19 cellular contexts compared by ENCODE assay signal in the genomic region with DNA sequence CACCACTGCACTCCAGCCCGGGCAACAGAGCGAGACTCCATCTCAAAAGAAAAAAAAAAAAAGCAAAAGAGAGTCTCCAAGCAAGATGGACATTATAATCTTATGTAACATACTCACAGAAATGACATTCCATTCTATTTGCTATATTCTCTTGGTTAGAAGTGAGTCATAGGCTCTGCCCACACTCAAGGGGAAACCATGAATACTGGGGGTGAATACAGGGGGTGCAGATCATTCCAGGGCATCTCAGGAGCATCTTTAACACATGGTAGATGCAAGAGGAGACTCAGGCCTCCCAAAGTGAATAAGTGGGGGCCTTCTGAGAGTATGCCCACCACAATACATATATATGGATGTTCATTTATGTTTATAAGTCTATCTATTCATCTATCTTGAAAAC. TPM values are rescaled to one million over a fixed set of nuclear protein-coding genes. Genes with fewer than 3 reads are reported as not detected.
DNase-seq lines count a peak whose midpoint lies in the region; ATAC-seq and TF ChIP-seq lines count a peak whose summit lies in the region.
"Had no signal": no experiment of that assay in that cellular context is flagged by ENCODE, and none has a peak within 500 bp of the region (broad histone marks: within the 10 kb centered on the region; RNA-seq: fewer than 3 reads in every experiment).

No MANE protein-coding gene starts in this region.

- H3K36me3 ChIP-seq in PC-3 (ENCODE audit: low read depth, low read length) (no peaks in the 10 kb centered on the region), mammary epithelial cell (ENCODE audit: insufficient read depth, low read length) (no peaks in the 10 kb centered on the region), upper lobe of left lung (no peaks in the 10 kb centered on the region)
- H3K36me3 ChIP-seq: prostate gland, WERI-Rb-1 had no signal

- POLR2A ChIA-PET in PC-3 (lab: Charles Lee; ENCODE audit: unreplicated experiment): no interaction called here

- no peak for TF ChIP-seq EP300 in upper lobe of left lung (IDR thresholded peaks at IDR 0.05)

- peaks cover 10% of the 10 kb centered on the region for H3K4me1 Mint-ChIP-seq in T-helper 2 cell treated with Interferon-gamma antibody and Interleukin-4, amounts not matched to agents 5 μg/mL and 100 μg/mL, for 36 hours (ENCODE audit: low read depth)

- no peaks in the 10 kb centered on the region for H3K9me2 ChIP-seq in PC-3 (replicated peaks; ENCODE audit: low read length)

- CTCF ChIA-PET in PC-3 (lab: Charles Lee): no interaction called here
- CTCF ChIA-PET in mammary epithelial cell (lab: Charles Lee; ENCODE audit: low non-redundant PET): no interaction called here

- no peaks in the 10 kb centered on the region for H3K79me2 ChIP-seq in PC-3 (ENCODE audit: low read length)
- no peaks in the 10 kb centered on the region for H3K79me2 ChIP-seq in mammary epithelial cell (ENCODE audit: insufficient read depth, low read length)

- DNase-seq in ELR (ENCODE audit: low read depth) (peak; percentile 91), PC-3 (peak; percentile 66), mammary epithelial cell (peak; percentile 76), kidney tubule cell (ENCODE audit: low spot score) (peak; percentile 52), right cardiac atrium (no peak), upper lobe of left lung (no peak)
- DNase-seq in T-helper 2 cell treated with Interferon-gamma antibody and Interleukin-4, amounts not matched to agents 5 μg/mL and 100 μg/mL, for 36 hours (ENCODE audit: low spot score): no peak
- DNase-seq: activated CD8-positive, alpha-beta memory T cell treated with anti-CD3 and anti-CD28 coated beads for 24 hours; anterior cingulate cortex; dermis blood vessel endothelial cell; naive thymus-derived CD4-positive, alpha-beta T cell; NCI-H2029 treated with DMSO at 0.1 percent for 48 hours; NCI-H526 treated with DMSO at 0.1 percent for 48 hours; OCI-M1; substantia nigra; WERI-Rb-1 had no signal

- H3K4me1 ChIP-seq in PC-3 (ENCODE audit: insufficient read depth, low read length) (peaks cover 61% of the 10 kb centered on the region), mammary epithelial cell (ENCODE audit: insufficient read depth, low read length) (peaks cover 41% of the 10 kb centered on the region), right cardiac atrium (ENCODE audit: control insufficient read depth, insufficient read depth, low read length) (no peaks in the 10 kb centered on the region), upper lobe of left lung (no peaks in the 10 kb centered on the region)

- dilution Hi-C loops in mammary epithelial cell (cut with HindIII; ENCODE audit: low sequenced_read_pairs): loop anchor here (5.0 kb wide), 1 partner anchor 32 kb away; no protein-coding TSS in a partner anchor

- H3K4me3 ChIP-seq in PC-3 (ENCODE audit: low read length) (no peak overlapping the region), mammary epithelial cell (replicated peaks in 1 of 3; ENCODE audit: insufficient read depth in 1 of 3, low read depth in 2 of 3, low read length in 3 of 3) (no peak overlapping the region), right cardiac atrium (ENCODE audit: low read length) (no peak overlapping the region), upper lobe of left lung (no peak overlapping the region)
- H3K4me3 ChIP-seq: prostate gland had no signal

- H3K9me3 ChIP-seq in PC-3 (ENCODE audit: low read length) (no peaks in the 10 kb centered on the region), mammary epithelial cell (replicated peaks; ENCODE audit: insufficient read depth, low read length) (no peaks in the 10 kb centered on the region), right cardiac atrium (ENCODE audit: control insufficient read depth, low read length) (no peaks in the 10 kb centered on the region), upper lobe of left lung (no peaks in the 10 kb centered on the region)
- H3K9me3 ChIP-seq: prostate gland had no signal

- TF ChIP-seq CTCF in PC-3 (conservative IDR thresholded peaks at IDR 0.05; ENCODE audit: low read depth, low read length) (no peak), mammary epithelial cell (conservative IDR thresholded peaks at IDR 0.05 in 1 of 2, IDR thresholded peaks at IDR 0.05 in 1 of 2; ENCODE audit: extremely low read depth in 1 of 2, insufficient read depth in 1 of 2, low read depth in 1 of 2, low read length in 2 of 2) (no peak), upper lobe of left lung (IDR thresholded peaks at IDR 0.05) (no peak)

- H3K27me3 Mint-ChIP-seq in T-helper 2 cell treated with Interferon-gamma antibody and Interleukin-4, amounts not matched to agents 5 μg/mL and 100 μg/mL, for 36 hours (ENCODE audit: low read depth): peaks cover 5% of the 10 kb centered on the region

- H3K4me2 ChIP-seq in PC-3 (ENCODE audit: low read length) (peak overlapping the region; percentile 44), mammary epithelial cell (ENCODE audit: insufficient read depth, low read depth, low read length) (no peak overlapping the region)

- H4K20me1 ChIP-seq in PC-3 (ENCODE audit: low read length) (no peaks in the 10 kb centered on the region), mammary epithelial cell (ENCODE audit: insufficient read depth, low read length) (no peaks in the 10 kb centered on the region)

- H3K27ac Mint-ChIP-seq in T-helper 2 cell treated with Interferon-gamma antibody and Interleukin-4, amounts not matched to agents 5 μg/mL and 100 μg/mL, for 36 hours: no peak overlapping the region
- H3K27ac Mint-ChIP-seq: activated T-helper 2 cell treated with anti-CD3 and anti-CD28 coated beads, Interferon-gamma antibody, Interleukin-2, Interleukin-4, amounts not matched to agents 10 μg/mL and 5 μg/mL and 100 μg/mL, durations not matched to agents 14 hours and 24 hours and 36 hours; naive thymus-derived CD4-positive, alpha-beta T cell had no signal

- intact Hi-C loops in PC-3 (cut with micrococcal nuclease) (loop anchor here (10.0 kb wide), 1 partner anchor 335 kb away; no protein-coding TSS in a partner anchor), mammary epithelial cell (cut with micrococcal nuclease) (no loop called here), right cardiac atrium (cut with DNase I) (no loop called here)

- H3K27me3 ChIP-seq in PC-3 (ENCODE audit: low read length) (no peaks in the 10 kb centered on the region), mammary epithelial cell (ENCODE audit: insufficient read depth, low read length) (no peaks in the 10 kb centered on the region), right cardiac atrium (ENCODE audit: control insufficient read depth, insufficient read depth) (no peaks in the 10 kb centered on the region), upper lobe of left lung (no peaks in the 10 kb centered on the region)

- H2AFZ ChIP-seq in PC-3 (ENCODE audit: low read length) (no peak overlapping the region), mammary epithelial cell (ENCODE audit: low read depth, low read length) (no peak overlapping the region)

- H3K27ac ChIP-seq in PC-3 (ENCODE audit: low read length): 0 out of 2 replicates have a peak overlapping the region, but pooled peaks have one; percentile 8
- peak overlapping the region; percentile 49 for H3K27ac ChIP-seq in mammary epithelial cell (ENCODE audit: insufficient read depth, low read depth, low read length)
- no peak overlapping the region for H3K27ac ChIP-seq in right cardiac atrium (ENCODE audit: low read length)
- no peak overlapping the region for H3K27ac ChIP-seq in upper lobe of left lung
- H3K27ac ChIP-seq: prostate gland, WERI-Rb-1 had no signal

- peaks cover 6% of the 10 kb centered on the region for H3F3A ChIP-seq in PC-3 (ENCODE audit: low read length, unreplicated experiment)

- ATAC-seq in PC-3: peak; percentile 33
- ATAC-seq in GM18517 (IDR thresholded peaks at IDR 0.05; ENCODE audit: unreplicated experiment): no peak
- ATAC-seq in right cardiac atrium: no peak
- no peak for ATAC-seq in upper lobe of left lung (ENCODE audit: low FRiP score in 2 of 2)
- ATAC-seq: naive thymus-derived CD4-positive, alpha-beta T cell had no signal

- no peaks in the 10 kb centered on the region for H3K9me3 Mint-ChIP-seq in T-helper 2 cell treated with Interferon-gamma antibody and Interleukin-4, amounts not matched to agents 5 μg/mL and 100 μg/mL, for 36 hours
- H3K9me3 Mint-ChIP-seq: activated T-helper 2 cell treated with anti-CD3 and anti-CD28 coated beads, Interferon-gamma antibody, Interleukin-2, Interleukin-4, amounts not matched to agents 10 μg/mL and 5 μg/mL and 100 μg/mL, durations not matched to agents 14 hours and 24 hours and 36 hours; naive thymus-derived CD4-positive, alpha-beta T cell had no signal

- no peak overlapping the region for H3K9ac ChIP-seq in PC-3 (ENCODE audit: low read length)
- no peak overlapping the region for H3K9ac ChIP-seq in mammary epithelial cell (ENCODE audit: insufficient read depth, low read length)

- BruUV-seq in PC-3 (replicated peaks; lab: Mats Ljungman, UMichigan) (no TSS peak), mammary epithelial cell (replicated peaks; lab: Mats Ljungman, UMichigan) (no TSS peak)

- no CpG with 5 or more reads among the region's 2 CpGs for WGBS in mammary epithelial cell (ENCODE audit: low coverage, missing lambda C conversion rate)
- 97% methylated on average over 2 of the region's 2 CpGs for WGBS in right cardiac atrium
- 88 to 94% methylated on average over 2 of the region's 2 CpGs for WGBS in upper lobe of left lung, 2 donors

- TF ChIP-seq POLR2A in upper lobe of left lung (IDR thresholded peaks at IDR 0.05): no peak

- H3K4me3 Mint-ChIP-seq in T-helper 2 cell treated with Interferon-gamma antibody and Interleukin-4, amounts not matched to agents 5 μg/mL and 100 μg/mL, for 36 hours: no peak overlapping the region
- H3K4me3 Mint-ChIP-seq: naive thymus-derived CD4-positive, alpha-beta T cell had no signal

- no peaks in the 10 kb centered on the region for H3K36me3 Mint-ChIP-seq in T-helper 2 cell treated with Interferon-gamma antibody and Interleukin-4, amounts not matched to agents 5 μg/mL and 100 μg/mL, for 36 hours (ENCODE audit: low read depth)
- H3K36me3 Mint-ChIP-seq: naive thymus-derived CD4-positive, alpha-beta T cell had no signal

- in situ Hi-C loops in mammary epithelial cell (cut with MboI; ENCODE audit: low sequenced_read_pairs in 2 of 2): no loop called here

RNA-seq across cellular contexts. Expression of a gene that starts 18.3 kb away (rescaled TPM):
- total RNA-seq in PC-3 (2014; rRNA removed): 25.8 and 27.9 TPM in 2 replicates
- 10 to 100 TPM; 26.7 to 44.4 TPM for total RNA-seq in mammary epithelial cell
- polyA plus RNA-seq in mammary epithelial cell: 22.9 TPM
- 29.4 TPM for polyA minus RNA-seq in mammary epithelial cell
- 10 to 100 TPM; 31.1 to 35.4 (median 33.0) TPM for total RNA-seq in right cardiac atrium
- polyA plus RNA-seq in right cardiac atrium: 19.0 TPM
- total RNA-seq in upper lobe of left lung: 10 to 100 TPM; 29.8 to 46.7 (median 36.4) TPM

Comparison
In these comparisons a context has a peak if more than half of its experiments do, and no peak if none do; other contexts are left out.
1. DNase-seq: peak in ELR (single experiment), PC-3 (single experiment), mammary epithelial cell (single experiment) and kidney tubule cell (single experiment); none in T-helper 2 cell treated with Interferon-gamma antibody and Interleukin-4, amounts not matched to agents 5 μg/mL and 100 μg/mL, for 36 hours (single experiment), right cardiac atrium (0 of 3) and upper lobe of left lung (0 of 2).
2. H3K27ac ChIP-seq: peak in PC-3 (single experiment) and mammary epithelial cell (single experiment); none in right cardiac atrium (single experiment) and upper lobe of left lung (0 of 4).